Comparison of ENCODE assay signal across 11 cellular contexts in the genomic region with DNA sequence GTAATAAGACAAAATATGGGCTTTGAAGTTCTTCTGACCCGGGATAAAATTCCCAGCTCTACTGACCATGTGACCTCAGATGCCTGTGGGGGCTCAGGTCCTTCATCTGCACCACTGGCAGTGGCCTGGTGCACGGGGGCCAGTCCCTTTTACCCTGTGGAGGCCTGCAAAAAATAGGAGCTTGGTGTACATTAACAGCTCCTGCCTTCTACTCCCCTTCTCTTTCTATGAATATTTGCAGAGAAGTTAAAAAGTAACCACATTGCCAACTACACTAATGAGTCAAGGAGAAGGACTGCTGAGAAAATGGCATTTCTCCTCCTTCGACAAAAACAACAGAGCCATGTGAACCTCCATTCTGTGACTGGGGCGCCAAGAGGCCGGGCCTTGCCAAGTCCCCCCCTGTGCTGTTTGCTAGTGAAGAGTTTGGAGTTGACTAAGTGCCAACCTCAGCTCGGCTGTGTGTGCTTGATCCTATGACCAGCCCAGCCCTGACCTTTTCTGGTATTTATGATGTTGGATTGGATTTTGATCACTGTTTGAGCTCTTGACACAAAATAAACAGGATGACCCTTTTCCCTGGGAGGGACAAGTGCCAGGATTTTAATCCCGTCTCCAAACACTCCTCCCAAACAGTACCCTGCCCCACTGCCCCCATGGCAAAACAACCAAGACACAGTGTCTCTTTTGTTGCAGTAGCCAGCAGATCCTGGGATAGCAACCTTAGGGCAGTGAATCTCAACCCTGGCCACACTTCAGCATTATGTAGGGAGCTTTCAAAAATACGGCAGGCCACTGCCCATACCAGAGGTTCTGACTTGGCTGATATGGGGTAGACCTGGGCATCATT.
DNase-seq lines count a peak whose midpoint lies in the region; ATAC-seq, FAIRE-seq and TF ChIP-seq lines count a peak whose summit lies in the region.
"Had no signal": no experiment of that assay in that cellular context is flagged by ENCODE, and none has a peak within 500 bp of the region (broad histone marks: within the 10 kb centered on the region; RNA-seq: fewer than 3 reads in every experiment).

No MANE protein-coding gene starts in this region.

- H3K27ac ChIP-seq in sigmoid colon = peak overlapping the region in 3 of 4 donors; percentile 52 to 57 (median 55)
- H3K27ac ChIP-seq: HL-60 had no signal

- peaks cover 1 to 3% of the 10 kb centered on the region in 2 donors for H3K9me3 Mint-ChIP-seq in activated T-cell treated with anti-CD3 and anti-CD28 coated beads, Interleukin-2, amount 50 U/mL, for 72 hours
- H3K9me3 Mint-ChIP-seq: activated B cell treated with CpG ODN at 0.5 μM for 24 hours had no signal

- H3K4me1 Mint-ChIP-seq in activated T-cell treated with anti-CD3 and anti-CD28 coated beads, Interleukin-2, amount 50 U/mL, for 72 hours (ENCODE audit: low read depth) = no peaks in the 10 kb centered on the region

- no peak for TF ChIP-seq POLR2A in sigmoid colon (IDR thresholded peaks at IDR 0.05)

- H3K4me1 ChIP-seq in adipocyte (ENCODE audit: control insufficient read depth, insufficient read depth, low read length) (peaks cover 84% of the 10 kb centered on the region), sigmoid colon (peaks cover 0 to 44% (median 28%) of the 10 kb centered on the region in 4 donors)

- FAIRE-seq in HTR-8/SVneo (lab: Jason Lieb, UNC) = no peak

- H3K27me3 ChIP-seq in adipocyte (replicated peaks; ENCODE audit: control insufficient read depth, insufficient read depth, low read length) (no peaks in the 10 kb centered on the region), sigmoid colon (no peaks in the 10 kb centered on the region)

- peak overlapping the region; percentile 6 for H3K4me3 ChIP-seq in adipocyte (ENCODE audit: low read length)
- no peak overlapping the region for H3K4me3 ChIP-seq in sigmoid colon

- in situ Hi-C loops in G401 (cut with HindIII; ENCODE audit: low sequenced_read_pairs) = no loop called here

- H3K9me3 ChIP-seq in adipocyte (ENCODE audit: control insufficient read depth, low read length) (no peaks in the 10 kb centered on the region), sigmoid colon (no peaks in the 10 kb centered on the region)

- DNase-seq in G401 (ENCODE audit: low spot score) (peak; percentile 57), adipocyte (ENCODE audit: low read depth) (no peak), hypothalamus (lab: John Stamatoyannopoulos, UW) (peak in 34 of 51 donors; percentile 2 to 53 (median 22)), sigmoid colon (peak; percentile 90), occipital lobe (lab: John Stamatoyannopoulos, UW) (no peak), HTR-8/SVneo (ENCODE audit: insufficient read length, low spot score) (no peak)
- no peak for DNase-seq in activated effector memory CD4-positive, alpha-beta T cell treated with anti-CD3 and anti-CD28 coated beads, Interleukin-2, amount 50 U/mL, for 16 hours
- no peak for DNase-seq in activated T-cell treated with anti-CD3 and anti-CD28 coated beads, Interleukin-2, amount 50 U/mL, for 72 hours
- DNase-seq: activated B cell treated with CpG ODN at 0.5 μM for 24 hours, NCI-H524 had no signal

- TF ChIP-seq CTCF in sigmoid colon (IDR thresholded peaks at IDR 0.05) = no peak

- H3K27me3 Mint-ChIP-seq in activated T-cell treated with anti-CD3 and anti-CD28 coated beads, Interleukin-2, amount 50 U/mL, for 72 hours (ENCODE audit: low read depth) = no peaks in the 10 kb centered on the region
- H3K27me3 Mint-ChIP-seq: activated B cell treated with CpG ODN at 0.5 μM for 24 hours had no signal

- H3K36me3 Mint-ChIP-seq in activated T-cell treated with anti-CD3 and anti-CD28 coated beads, Interleukin-2, amount 50 U/mL, for 72 hours (ENCODE audit: insufficient read depth in 2 of 2) = no peaks in the 10 kb centered on the region

- WGBS in sigmoid colon, 2 donors = 12 to 53% methylated on average over 8 of the region's 8 CpGs

- no peak overlapping the region for H3K9ac ChIP-seq in adipocyte (ENCODE audit: low read length)

- H3K36me3 ChIP-seq in adipocyte (ENCODE audit: control insufficient read depth, insufficient read depth, low read length, severe bottlenecking) (no peaks in the 10 kb centered on the region), sigmoid colon (no peaks in the 10 kb centered on the region)

- intact Hi-C loops in sigmoid colon (cut with DNase I) = no loop called here

- no peak for TF ChIP-seq EP300 in sigmoid colon (IDR thresholded peaks at IDR 0.05)

- H3K27ac Mint-ChIP-seq in activated T-cell treated with anti-CD3 and anti-CD28 coated beads, Interleukin-2, amount 50 U/mL, for 72 hours = no peak overlapping the region
- H3K27ac Mint-ChIP-seq: activated B cell treated with CpG ODN at 0.5 μM for 24 hours had no signal

- no peak for ATAC-seq in activated T-cell treated with anti-CD3 and anti-CD28 coated beads, Interleukin-2, amount 50 U/mL, for 72 hours (replicated peaks in 1 of 2)

- H3K4me3 Mint-ChIP-seq in activated T-cell treated with anti-CD3 and anti-CD28 coated beads, Interleukin-2, amount 50 U/mL, for 72 hours = no peak overlapping the region
- H3K4me3 Mint-ChIP-seq: activated B cell treated with CpG ODN at 0.5 μM for 24 hours had no signal

Comparison
In these comparisons a context has a peak if more than half of its experiments do, and no peak if none do; other contexts are left out.
1. DNase-seq: peak in G401 (single experiment), hypothalamus (34 of 51) and sigmoid colon (single experiment); none in adipocyte (single experiment), activated effector memory CD4-positive, alpha-beta T cell treated with anti-CD3 and anti-CD28 coated beads, Interleukin-2, amount 50 U/mL, for 16 hours (single experiment), occipital lobe (single experiment), activated T-cell treated with anti-CD3 and anti-CD28 coated beads, Interleukin-2, amount 50 U/mL, for 72 hours (0 of 2) and HTR-8/SVneo (single experiment).